13 cellular contexts compared by ENCODE assay signal in the genomic region with DNA sequence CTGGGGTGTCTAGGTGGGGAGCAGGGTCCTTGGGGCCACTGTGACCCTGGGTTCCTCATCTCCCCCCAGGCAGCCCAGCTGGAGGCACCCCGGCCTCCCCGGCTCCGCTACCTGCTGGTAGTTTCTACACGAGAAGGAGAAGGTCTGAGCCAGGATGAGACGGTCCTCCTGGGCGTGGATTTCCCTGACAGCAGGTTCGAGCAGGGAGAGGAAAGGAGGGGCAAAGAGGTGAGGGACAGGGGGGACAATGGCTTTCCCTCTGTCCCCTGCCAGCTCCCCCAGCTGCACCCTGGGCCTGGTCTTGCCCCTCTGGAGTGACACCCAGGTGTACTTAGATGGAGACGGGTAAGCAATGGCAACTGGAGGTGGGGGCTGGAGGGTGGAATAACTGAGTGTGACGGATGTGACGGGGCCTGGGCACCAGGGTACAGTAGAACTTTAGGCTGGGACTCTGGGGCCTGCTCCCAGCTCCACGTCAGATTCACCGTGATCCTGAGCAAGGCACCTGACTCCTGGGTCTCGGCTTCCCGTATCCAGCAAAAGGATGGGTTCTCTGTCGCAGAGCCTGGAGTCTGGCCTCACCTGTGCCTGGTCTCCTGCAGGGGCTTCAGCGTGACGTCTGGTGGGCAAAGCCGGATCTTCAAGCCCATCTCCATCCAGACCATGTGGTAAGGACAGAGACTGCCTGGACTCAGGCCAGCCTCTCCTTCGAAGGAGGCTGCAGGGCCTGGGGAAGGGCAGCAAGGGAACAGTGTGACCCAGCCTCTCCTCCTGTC.
"Had no signal": no experiment of that assay in that cellular context is flagged by ENCODE, and none has a peak within 500 bp of the region (broad histone marks: within the 10 kb centered on the region; RNA-seq: fewer than 3 reads in every experiment).

No MANE protein-coding gene starts in this region.

- H3K27me3 ChIP-seq: brain microvascular endothelial cell, ovary, SJSA1 had no signal

- H3K36me3 Mint-ChIP-seq: activated naive CD8-positive, alpha-beta T cell treated with anti-CD3 and anti-CD28 coated beads for 36 hours; memory B cell; type B pancreatic cell had no signal

- H3K27me3 Mint-ChIP-seq: activated CD4-positive, alpha-beta memory T cell treated with anti-CD3 and anti-CD28 coated beads, Interleukin-2, amount 10 ng/mL, durations not matched to agents 7 days and 5 days; activated naive CD8-positive, alpha-beta T cell treated with anti-CD3 and anti-CD28 coated beads for 36 hours; memory B cell; type B pancreatic cell had no signal

- H3K4me3 ChIP-seq: ovary, SJSA1 had no signal

- DNase-seq: activated CD4-positive, alpha-beta memory T cell treated with anti-CD3 and anti-CD28 coated beads, Interleukin-2, amount 10 ng/mL, durations not matched to agents 7 days and 5 days; activated CD8-positive, alpha-beta memory T cell treated with anti-CD3 and anti-CD28 coated beads, Interleukin-2, amount 50 U/mL, for 4 hours; activated naive CD8-positive, alpha-beta T cell treated with anti-CD3 and anti-CD28 coated beads for 36 hours; brain microvascular endothelial cell; immature natural killer cell; left colon; nephron progenitor cell; small intestine had no signal

- H3K27ac Mint-ChIP-seq: activated CD4-positive, alpha-beta memory T cell treated with anti-CD3 and anti-CD28 coated beads, Interleukin-2, amount 10 ng/mL, durations not matched to agents 7 days and 5 days; activated naive CD8-positive, alpha-beta T cell treated with anti-CD3 and anti-CD28 coated beads for 36 hours; memory B cell; nephron progenitor cell; type B pancreatic cell had no signal

- H3K36me3 ChIP-seq: ovary had no signal

- H3K4me1 Mint-ChIP-seq: memory B cell had no signal

- H3K27ac ChIP-seq: brain microvascular endothelial cell, ovary, SJSA1 had no signal

- ATAC-seq: esophagus mucosa, left colon had no signal

- H3K9me3 ChIP-seq: ovary, SJSA1 had no signal

- H3K4me3 Mint-ChIP-seq: activated CD4-positive, alpha-beta memory T cell treated with anti-CD3 and anti-CD28 coated beads, Interleukin-2, amount 10 ng/mL, durations not matched to agents 7 days and 5 days; activated naive CD8-positive, alpha-beta T cell treated with anti-CD3 and anti-CD28 coated beads for 36 hours; immature natural killer cell; memory B cell; nephron progenitor cell had no signal

- H3K9me3 Mint-ChIP-seq: activated CD4-positive, alpha-beta memory T cell treated with anti-CD3 and anti-CD28 coated beads, Interleukin-2, amount 10 ng/mL, durations not matched to agents 7 days and 5 days; activated naive CD8-positive, alpha-beta T cell treated with anti-CD3 and anti-CD28 coated beads for 36 hours; immature natural killer cell; memory B cell; nephron progenitor cell; type B pancreatic cell had no signal
